22 cellular contexts compared by ENCODE assay signal in the genomic region with DNA sequence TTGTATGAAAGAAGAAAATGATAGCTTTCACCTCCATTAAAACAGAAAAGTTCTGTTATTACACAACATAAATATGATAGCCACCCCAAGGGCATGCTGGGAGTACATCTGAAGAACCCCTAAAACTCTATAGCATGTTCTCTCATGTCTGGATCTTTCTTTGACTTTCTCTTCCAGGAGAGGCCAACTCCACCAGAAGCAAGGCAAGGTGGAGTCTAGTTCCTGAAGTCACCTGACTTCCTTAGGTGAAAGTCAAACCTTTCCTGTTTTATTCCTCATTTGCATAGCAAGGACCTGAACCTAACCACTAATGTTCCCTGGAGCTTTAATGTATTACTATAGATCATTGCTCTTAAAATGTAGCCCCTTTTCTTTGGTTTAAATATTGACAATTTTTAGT. TPM values are rescaled to one million over a fixed set of nuclear protein-coding genes. Genes with fewer than 3 reads are reported as not detected.
DNase-seq lines count a peak whose midpoint lies in the region; ATAC-seq and TF ChIP-seq lines count a peak whose summit lies in the region.
"Had no signal": no experiment of that assay in that cellular context is flagged by ENCODE, and none has a peak within 500 bp of the region (broad histone marks: within the 10 kb centered on the region; RNA-seq: fewer than 3 reads in every experiment).

No MANE protein-coding gene starts in this region.

- H2AFZ ChIP-seq in PC-9, result no peak overlapping the region

- intact Hi-C loops in activated T-helper 1 cell treated with anti-CD3 and anti-CD28 coated beads, Interleukin-12 subunit alpha, Interleukin-12 subunit beta, Interleukin-2, Interleukin-4 antibody, amounts not matched to agents 30 ng/mL and 10 ng/mL and 1 ng/mL, durations not matched to agents 14 hours and 24 hours and 36 hours (cut with micrococcal nuclease), result no loop called here
- intact Hi-C loops in naive thymus-derived CD4-positive, alpha-beta T cell (cut with micrococcal nuclease), result no loop called here
- intact Hi-C loops in PC-9 (cut with micrococcal nuclease; ENCODE audit: unreplicated experiment), result no loop called here

- peaks cover 16% of the 10 kb centered on the region for H3K79me2 ChIP-seq in PC-9 (ENCODE audit: low read depth)

- H3K27ac Mint-ChIP-seq in activated T-helper 1 cell treated with anti-CD3 and anti-CD28 coated beads, Interleukin-12 subunit alpha, Interleukin-12 subunit beta, Interleukin-2, Interleukin-4 antibody, amounts not matched to agents 30 ng/mL and 10 ng/mL and 1 ng/mL, durations not matched to agents 14 hours and 24 hours and 36 hours, result peak overlapping the region; percentile 53
- H3K27ac Mint-ChIP-seq in naive thymus-derived CD4-positive, alpha-beta T cell, result peak overlapping the region in 8 of 9 donors; percentile 58 to 92 (median 80)

- no peak overlapping the region for H3K4me2 ChIP-seq in PC-9
- H3K4me2 ChIP-seq: BLaER1 treated with 17β-estradiol and CSF1 and Interleukin-3, amounts not matched to agents 10 nM and 100 nM had no signal

- no TSS peak for BruUV-seq in PC-9 (replicated peaks; lab: Mats Ljungman, UMichigan)

- POLR2A ChIA-PET in naive thymus-derived CD4-positive, alpha-beta T cell (lab: Charles Lee), result interaction anchor here (0.6 to 1.3 kb wide), 9 partner anchors 14 to 502 kb away, joined by 3 to 6 read pairs (median 3); partner anchors contain the start of gene GLS
- POLR2A ChIA-PET in PC-9 (lab: Charles Lee; ENCODE audit: unreplicated experiment), result no interaction called here

- H3K27ac ChIP-seq in naive thymus-derived CD4-positive, alpha-beta T cell (ENCODE audit: low read depth, low read length), result peak overlapping the region; percentile 33
- no peak overlapping the region for H3K27ac ChIP-seq in PC-9
- H3K27ac ChIP-seq: BLaER1 treated with 17β-estradiol and CSF1 and Interleukin-3, amounts not matched to agents 10 nM and 100 nM had no signal

- H3K9me2 ChIP-seq in PC-9 (ENCODE audit: insufficient read depth), result no peaks in the 10 kb centered on the region

- no peaks in the 10 kb centered on the region for H3K9me3 ChIP-seq in naive thymus-derived CD4-positive, alpha-beta T cell (ENCODE audit: control insufficient read depth in 2 of 3, low read length in 3 of 3)
- H3K9me3 ChIP-seq in PC-9 (ENCODE audit: insufficient read depth, low read depth), result no peaks in the 10 kb centered on the region
- H3K9me3 ChIP-seq: HAP-1 had no signal

- peaks cover 66% of the 10 kb centered on the region for H3K4me1 Mint-ChIP-seq in activated T-cell treated with anti-CD3 and anti-CD28 coated beads, Interleukin-2, amount 50 U/mL, for 4 hours (ENCODE audit: low read depth)
- peaks cover 70% of the 10 kb centered on the region for H3K4me1 Mint-ChIP-seq in activated T-helper 1 cell treated with anti-CD3 and anti-CD28 coated beads, Interleukin-12 subunit alpha, Interleukin-12 subunit beta, Interleukin-2, Interleukin-4 antibody, amounts not matched to agents 30 ng/mL and 10 ng/mL and 1 ng/mL, durations not matched to agents 14 hours and 24 hours and 36 hours (ENCODE audit: low read depth)
- peaks cover 43 to 83% (median 77%) of the 10 kb centered on the region in 7 donors for H3K4me1 Mint-ChIP-seq in naive thymus-derived CD4-positive, alpha-beta T cell
- H3K4me1 Mint-ChIP-seq: brain had no signal

- H3K36me3 ChIP-seq in naive thymus-derived CD4-positive, alpha-beta T cell (ENCODE audit: control insufficient read depth in 2 of 3, insufficient read depth in 3 of 3, low read length in 3 of 3), result peaks cover 47 to 61% (median 54%) of the 10 kb centered on the region in 3 experiments
- peaks cover 4% of the 10 kb centered on the region; the same call in 1 of the 2 replicates for H3K36me3 ChIP-seq in PC-9 (ENCODE audit: low read depth)

- DNase-seq in activated T-cell treated with anti-CD3 and anti-CD28 coated beads, Interleukin-2, amount 50 U/mL, for 4 hours, result no peak
- no peak for DNase-seq in activated T-cell treated with anti-CD3 and anti-CD28 coated beads for 4 hours
- DNase-seq in activated T-helper 1 cell treated with anti-CD3 and anti-CD28 coated beads, Interleukin-12 subunit alpha, Interleukin-12 subunit beta, Interleukin-2, Interleukin-4 antibody, amounts not matched to agents 30 ng/mL and 10 ng/mL and 1 ng/mL, durations not matched to agents 14 hours and 24 hours and 36 hours (ENCODE audit: low spot score), result no peak
- DNase-seq in naive thymus-derived CD4-positive, alpha-beta T cell, result no peak
- DNase-seq in RKO (ENCODE audit: low spot score), result no peak
- DNase-seq in PC-9, result no peak
- DNase-seq: ACHN; activated CD4-positive, CD25-positive, alpha-beta regulatory T cell; effector CD8-positive, alpha-beta T cell; foreskin melanocyte; hippocampal formation; left ventricle myocardium superior; MM.1S; NCI-H1436 treated with DMSO at 0.1 percent for 48 hours; NCI-H510A; T1000 had no signal

- peaks cover 3% of the 10 kb centered on the region for H3K9me3 Mint-ChIP-seq in activated T-cell treated with anti-CD3 and anti-CD28 coated beads, Interleukin-2, amount 50 U/mL, for 4 hours
- peaks cover 28% of the 10 kb centered on the region for H3K9me3 Mint-ChIP-seq in activated T-helper 1 cell treated with anti-CD3 and anti-CD28 coated beads, Interleukin-12 subunit alpha, Interleukin-12 subunit beta, Interleukin-2, Interleukin-4 antibody, amounts not matched to agents 30 ng/mL and 10 ng/mL and 1 ng/mL, durations not matched to agents 14 hours and 24 hours and 36 hours
- H3K9me3 Mint-ChIP-seq in naive thymus-derived CD4-positive, alpha-beta T cell, result peaks cover 0 to 18% (median 3%) of the 10 kb centered on the region in 11 donors

- no peaks in the 10 kb centered on the region; the same call in 1 of the 2 replicates for H3F3A ChIP-seq in PC-9 (ENCODE audit: insufficient read depth, low read depth)

- peak overlapping the region; percentile 19 for H3K4me3 Mint-ChIP-seq in activated T-cell treated with anti-CD3 and anti-CD28 coated beads, Interleukin-2, amount 50 U/mL, for 4 hours
- H3K4me3 Mint-ChIP-seq in activated T-helper 1 cell treated with anti-CD3 and anti-CD28 coated beads, Interleukin-12 subunit alpha, Interleukin-12 subunit beta, Interleukin-2, Interleukin-4 antibody, amounts not matched to agents 30 ng/mL and 10 ng/mL and 1 ng/mL, durations not matched to agents 14 hours and 24 hours and 36 hours, result peak overlapping the region; percentile 50
- H3K4me3 Mint-ChIP-seq in naive thymus-derived CD4-positive, alpha-beta T cell, result peak overlapping the region in 9 of 10 donors; percentile 12 to 74 (median 66)
- H3K4me3 Mint-ChIP-seq: brain had no signal

- peak; percentile 32 for TF ChIP-seq POLR2A in GM19099 (IDR thresholded peaks at IDR 0.05; ENCODE audit: extremely low read depth, insufficient read length, low read depth)

- H3K4me3 ChIP-seq in naive thymus-derived CD4-positive, alpha-beta T cell (ENCODE audit: low read length), result no peak overlapping the region
- H3K4me3 ChIP-seq in PC-9, result no peak overlapping the region
- H3K4me3 ChIP-seq: BLaER1 treated with 17β-estradiol and CSF1 and Interleukin-3, amounts not matched to agents 10 nM and 100 nM; HAP-1 had no signal

- CTCF ChIA-PET in naive thymus-derived CD4-positive, alpha-beta T cell (lab: Charles Lee), result no interaction called here
- CTCF ChIA-PET in PC-9 (lab: Charles Lee), result no interaction called here

- H3K27me3 ChIP-seq in naive thymus-derived CD4-positive, alpha-beta T cell (ENCODE audit: control insufficient read depth in 2 of 2, insufficient read depth in 2 of 2, low read length in 2 of 2), result no peaks in the 10 kb centered on the region
- H3K27me3 ChIP-seq in PC-9 (ENCODE audit: insufficient read depth, low read depth), result no peaks in the 10 kb centered on the region
- H3K27me3 ChIP-seq: BLaER1 treated with 17β-estradiol and CSF1 and Interleukin-3, amounts not matched to agents 10 nM and 100 nM had no signal

- H4K20me1 ChIP-seq in PC-9 (ENCODE audit: insufficient read depth), result no peaks in the 10 kb centered on the region

- H3K27me3 Mint-ChIP-seq in activated T-cell treated with anti-CD3 and anti-CD28 coated beads, Interleukin-2, amount 50 U/mL, for 4 hours (ENCODE audit: low read depth), result no peaks in the 10 kb centered on the region
- no peaks in the 10 kb centered on the region for H3K27me3 Mint-ChIP-seq in activated T-helper 1 cell treated with anti-CD3 and anti-CD28 coated beads, Interleukin-12 subunit alpha, Interleukin-12 subunit beta, Interleukin-2, Interleukin-4 antibody, amounts not matched to agents 30 ng/mL and 10 ng/mL and 1 ng/mL, durations not matched to agents 14 hours and 24 hours and 36 hours (ENCODE audit: insufficient read depth)
- no peaks in the 10 kb centered on the region for H3K27me3 Mint-ChIP-seq in naive thymus-derived CD4-positive, alpha-beta T cell
- H3K27me3 Mint-ChIP-seq: brain had no signal

- no peak for TF ChIP-seq CTCF in PC-9 (conservative IDR thresholded peaks at IDR 0.05)

- H3K4me1 ChIP-seq in naive thymus-derived CD4-positive, alpha-beta T cell (ENCODE audit: control insufficient read depth in 2 of 2, insufficient read depth in 2 of 2, low read length in 2 of 2), result peaks cover 46 to 66% of the 10 kb centered on the region in 2 donors
- no peaks in the 10 kb centered on the region; the same call in 1 of the 2 replicates for H3K4me1 ChIP-seq in PC-9 (replicated peaks; ENCODE audit: insufficient read depth)

- H3K36me3 Mint-ChIP-seq in activated T-cell treated with anti-CD3 and anti-CD28 coated beads, Interleukin-2, amount 50 U/mL, for 4 hours (ENCODE audit: insufficient read depth), result peaks cover 74% of the 10 kb centered on the region
- H3K36me3 Mint-ChIP-seq in activated T-helper 1 cell treated with anti-CD3 and anti-CD28 coated beads, Interleukin-12 subunit alpha, Interleukin-12 subunit beta, Interleukin-2, Interleukin-4 antibody, amounts not matched to agents 30 ng/mL and 10 ng/mL and 1 ng/mL, durations not matched to agents 14 hours and 24 hours and 36 hours (ENCODE audit: low read depth), result peaks cover 68% of the 10 kb centered on the region
- H3K36me3 Mint-ChIP-seq in naive thymus-derived CD4-positive, alpha-beta T cell, result peaks cover 20 to 69% (median 65%) of the 10 kb centered on the region in 5 donors

- ATAC-seq in activated T-cell treated with anti-CD3 and anti-CD28 coated beads, Interleukin-2, amount 50 U/mL, for 4 hours, result no peak
- no peak for ATAC-seq in naive thymus-derived CD4-positive, alpha-beta T cell
- ATAC-seq in GM21737 (IDR thresholded peaks at IDR 0.05; ENCODE audit: unreplicated experiment), result no peak
- ATAC-seq: esophagus mucosa, left ventricle myocardium superior had no signal

RNA-seq across cellular contexts. Expression of gene STAT1, which starts 5.7 kb away (rescaled TPM):
- 100 to 1,000 TPM; 222 to 278 (median 268) TPM for total RNA-seq in activated T-cell treated with anti-CD3 and anti-CD28 coated beads, Interleukin-2, amount 50 U/mL, for 4 hours
- total RNA-seq in activated T-helper 1 cell treated with anti-CD3 and anti-CD28 coated beads, Interleukin-12 subunit alpha, Interleukin-12 subunit beta, Interleukin-2, Interleukin-4 antibody, amounts not matched to agents 30 ng/mL and 10 ng/mL and 1 ng/mL, durations not matched to agents 14 hours and 24 hours and 36 hours, result 129 and 136 TPM in 2 replicates
- total RNA-seq in naive thymus-derived CD4-positive, alpha-beta T cell, result 1,000 to 10,000 TPM in 1 of 5 experiments, 10 to 100 TPM in 4; 74.1 to 1,177 (median 89.6) TPM
- 100 to 1,000 TPM; 221 to 244 TPM for polyA plus RNA-seq in naive thymus-derived CD4-positive, alpha-beta T cell
- total RNA-seq in PC-9 (2021), result 28.0 and 32.5 TPM in 2 replicates
